Comparison of ENCODE assay signal across 23 cellular contexts in genomic region chr19:35913589-35913988, GRCh38. TPM values are rescaled to one million over a fixed set of nuclear protein-coding genes. Genes with fewer than 3 reads are reported as not detected.
DNase-seq lines count a peak whose midpoint lies in the region; ATAC-seq and TF ChIP-seq lines count a peak whose summit lies in the region.
"Had no signal": no experiment of that assay in that cellular context is flagged by ENCODE, and none has a peak within 500 bp of the region (broad histone marks: within the 10 kb centered on the region; RNA-seq: fewer than 3 reads in every experiment).

No MANE protein-coding gene starts in this region.

- no peaks in the 10 kb centered on the region for H3K9me3 Mint-ChIP-seq in stimulated activated naive CD8-positive, alpha-beta T cell treated with anti-CD3 and anti-CD28 coated beads, Interleukin-15, amount 100 ng/mL, for 72 hours
- no peaks in the 10 kb centered on the region for H3K9me3 Mint-ChIP-seq in chondrocyte (ENCODE audit: low read depth)
- H3K9me3 Mint-ChIP-seq: CD8-positive, alpha-beta memory T cell had no signal

- H2AFZ ChIP-seq in IMR-90 (replicated peaks; ENCODE audit: low read length, poor library complexity) = no peak overlapping the region

- no peaks in the 10 kb centered on the region for H3K27me3 Mint-ChIP-seq in stimulated activated naive CD8-positive, alpha-beta T cell treated with anti-CD3 and anti-CD28 coated beads, Interleukin-15, amount 100 ng/mL, for 72 hours
- H3K27me3 Mint-ChIP-seq in chondrocyte (ENCODE audit: low read depth) = peaks cover 6% of the 10 kb centered on the region
- H3K27me3 Mint-ChIP-seq: CD8-positive, alpha-beta memory T cell had no signal

- no peaks in the 10 kb centered on the region for H3K27me3 ChIP-seq in IMR-90 (ENCODE audit: control insufficient read depth, insufficient read depth, low read length)
- no peaks in the 10 kb centered on the region for H3K27me3 ChIP-seq in left lung
- H3K27me3 ChIP-seq: esophagus muscularis mucosa had no signal

- no peak overlapping the region for H4K5ac ChIP-seq in IMR-90 (ENCODE audit: low read depth, low read length)

- H4K8ac ChIP-seq in IMR-90 (ENCODE audit: low read depth in 2 of 2, low read length in 2 of 2) = no peak overlapping the region; a peak in 1 of 4 replicates

- no peak overlapping the region for H2AK5ac ChIP-seq in IMR-90 (ENCODE audit: low read depth, low read length)

- peak overlapping the region; percentile 94; the same call in 1 of the 2 replicates for H3K14ac ChIP-seq in IMR-90 (replicated peaks; ENCODE audit: low read depth, low read length)

- POLR2A ChIA-PET in IMR-90 (lab: Charles Lee; ENCODE audit: unreplicated experiment) = no interaction called here

- H3K4me1 Mint-ChIP-seq in stimulated activated naive CD8-positive, alpha-beta T cell treated with anti-CD3 and anti-CD28 coated beads, Interleukin-15, amount 100 ng/mL, for 72 hours = peaks cover 46% of the 10 kb centered on the region
- peaks cover 6% of the 10 kb centered on the region for H3K4me1 Mint-ChIP-seq in chondrocyte (ENCODE audit: low read depth)

- H3K23ac ChIP-seq in IMR-90 (ENCODE audit: low read depth, low read length) = 0 out of 2 replicates have a peak overlapping the region, but pooled peaks have one; percentile 68

- no peak overlapping the region for H2AK9ac ChIP-seq in IMR-90 (replicated peaks; ENCODE audit: low read depth, low read length, poor library complexity)

- peak overlapping the region; percentile 79; the same call in 1 of the 2 replicates for H2BK120ac ChIP-seq in IMR-90 (ENCODE audit: low read depth, low read length)

- H3K27ac ChIP-seq in IMR-90 (ENCODE audit: insufficient read depth, low read length) (peak overlapping the region; percentile 44; the same call in 1 of the 2 replicates), left lung (peak overlapping the region in 1 of 2 donors; percentile 78)
- H3K27ac ChIP-seq: esophagus muscularis mucosa, WERI-Rb-1 had no signal

- dilution Hi-C loops in IMR-90 (cut with HindIII; ENCODE audit: low sequenced_read_pairs, unreplicated experiment) = no loop called here

- H3K56ac ChIP-seq in IMR-90 (ENCODE audit: extremely low read depth, insufficient read depth, low read length) = no peak overlapping the region

- TF ChIP-seq CTCF in IMR-90 (conservative IDR thresholded peaks at IDR 0.05; ENCODE audit: low read depth, low read length) = no peak
- TF ChIP-seq CTCF in chondrocyte (IDR thresholded peaks at IDR 0.05) = no peak
- TF ChIP-seq CTCF in left lung (IDR thresholded peaks at IDR 0.05) = no peak

- H3K4me1 ChIP-seq in IMR-90 (ENCODE audit: control insufficient read depth, insufficient read depth, low read length) = 0 out of 2 replicates have a peak, but pooled peaks cover 3% of the 10 kb centered on the region
- peaks cover 0 to 66% of the 10 kb centered on the region in 2 donors for H3K4me1 ChIP-seq in left lung

- H4K20me1 ChIP-seq in IMR-90 (ENCODE audit: insufficient read depth, low read length) = no peaks in the 10 kb centered on the region

- H3K36me3 ChIP-seq in IMR-90 (ENCODE audit: control insufficient read depth, insufficient read depth, low read length) = no peaks in the 10 kb centered on the region
- no peaks in the 10 kb centered on the region for H3K36me3 ChIP-seq in left lung
- H3K36me3 ChIP-seq: esophagus muscularis mucosa, WERI-Rb-1 had no signal

- no peak overlapping the region for H3K18ac ChIP-seq in IMR-90 (ENCODE audit: low read depth, low read length)

- peak overlapping the region in 1 of 2 donors; percentile 54 for H3K27ac Mint-ChIP-seq in stimulated activated naive CD8-positive, alpha-beta T cell treated with anti-CD3 and anti-CD28 coated beads, Interleukin-15, amount 100 ng/mL, for 72 hours
- H3K27ac Mint-ChIP-seq in chondrocyte (ENCODE audit: unreplicated experiment) = peak overlapping the region; percentile 70

- H3K9me3 ChIP-seq in IMR-90 (ENCODE audit: control insufficient read depth, insufficient read depth, low read length) (no peaks in the 10 kb centered on the region), left lung (no peaks in the 10 kb centered on the region)
- H3K9me3 ChIP-seq: esophagus muscularis mucosa, mucosa of descending colon had no signal

- no peak overlapping the region for H2BK20ac ChIP-seq in IMR-90 (ENCODE audit: low read depth, low read length)

- peak overlapping the region; percentile 46; the same call in 1 of the 2 replicates for H3K9ac ChIP-seq in IMR-90 (ENCODE audit: low read depth, low read length)

- peak overlapping the region; percentile 49; the same call in 1 of the 2 replicates for H3K4me2 ChIP-seq in IMR-90 (ENCODE audit: low read depth, low read length)

- H4K91ac ChIP-seq in IMR-90 (ENCODE audit: insufficient read depth, low read depth, low read length) = 0 out of 2 replicates have a peak overlapping the region, but pooled peaks have one; percentile 11

- ATAC-seq in stimulated activated naive CD8-positive, alpha-beta T cell treated with anti-CD3 and anti-CD28 coated beads, Interleukin-15, Interleukin-2, amounts not matched to agents 100 U/mL and 50 U/mL, for 24 hours = peak; percentile 47
- no peak for ATAC-seq in stimulated activated naive CD8-positive, alpha-beta T cell treated with anti-CD3 and anti-CD28 coated beads, Interleukin-15, amount 100 ng/mL, for 72 hours
- peak; percentile 86 for ATAC-seq in IMR-90 (ENCODE audit: low read depth)
- no peak for ATAC-seq in left lung
- no peak for ATAC-seq in HG03354 (IDR thresholded peaks at IDR 0.05; ENCODE audit: poor library complexity, severe bottlenecking, unreplicated experiment)
- ATAC-seq in GM18520 (IDR thresholded peaks at IDR 0.05; ENCODE audit: unreplicated experiment) = no peak
- ATAC-seq: left lobe of liver, mucosa of descending colon had no signal

- H2BK15ac ChIP-seq in IMR-90 (ENCODE audit: low read depth, low read length) = peak overlapping the region; percentile 3; the same call in 1 of the 3 replicates

- no peak overlapping the region for H3K4me3 ChIP-seq in IMR-90 (ENCODE audit: insufficient read depth, low read depth, low read length)
- H3K4me3 ChIP-seq in left lung = no peak overlapping the region
- H3K4me3 ChIP-seq: esophagus muscularis mucosa, mucosa of descending colon had no signal

- WGBS in IMR-90 (ENCODE audit: extremely low coverage in 2 of 2, insufficient read length in 1 of 2), 2 experiments = 0% methylated on average over 2 of the region's 7 CpGs; no CpG with 5 or more reads in 1 of the 2 experiments

- TF ChIP-seq POLR2A in IMR-90 (IDR thresholded peaks at IDR 0.05; ENCODE audit: low read depth, low read length) = no peak

- H3K4me3 Mint-ChIP-seq in stimulated activated naive CD8-positive, alpha-beta T cell treated with anti-CD3 and anti-CD28 coated beads, Interleukin-15, amount 100 ng/mL, for 72 hours = peak overlapping the region in 1 of 2 donors; percentile 10
- no peak overlapping the region for H3K4me3 Mint-ChIP-seq in chondrocyte (ENCODE audit: unreplicated experiment)
- H3K4me3 Mint-ChIP-seq: CD8-positive, alpha-beta memory T cell had no signal

- no TSS peak for BruUV-seq in IMR-90 (replicated peaks; lab: Mats Ljungman, UMichigan)

- peak overlapping the region; percentile 83 for H2BK5ac ChIP-seq in IMR-90 (ENCODE audit: low read depth, low read length, poor library complexity, severe bottlenecking)

- in situ Hi-C loops in IMR-90 (cut with MboI; ENCODE audit: low sequenced_read_pairs) = no loop called here

- no peak for DNase-seq in stimulated activated naive CD8-positive, alpha-beta T cell treated with anti-CD3 and anti-CD28 coated beads, Interleukin-15, Interleukin-2, amounts not matched to agents 100 U/mL and 50 U/mL, for 24 hours
- no peak for DNase-seq in stimulated activated naive CD8-positive, alpha-beta T cell treated with anti-CD3 and anti-CD28 coated beads, Interleukin-15, amount 100 ng/mL, for 72 hours
- DNase-seq in IMR-90 (peak; percentile 80), chondrocyte (ENCODE audit: low spot score) (no peak), left lung (no peak), OCI-M2 (lab: John Stamatoyannopoulos, UW; ENCODE audit: unreplicated experiment) (no peak)
- DNase-seq: activated CD8-positive, alpha-beta memory T cell treated with anti-CD3 and anti-CD28 coated beads for 24 hours; caudate nucleus; CD8-positive, alpha-beta memory T cell; DND-41; effector CD4-positive, alpha-beta T cell; mucosa of descending colon; NCI-H1694; NCI-H446; SHP77; T-helper 1 cell; WERI-Rb-1 had no signal

- no peaks in the 10 kb centered on the region for H3K36me3 Mint-ChIP-seq in chondrocyte (ENCODE audit: low read depth)
- H3K36me3 Mint-ChIP-seq: CD8-positive, alpha-beta memory T cell had no signal

- no peak for TF ChIP-seq RAD21 in IMR-90 (IDR thresholded peaks at IDR 0.05; ENCODE audit: low read length)

- CTCF ChIA-PET in IMR-90 (lab: Yijun Ruan, JAX) = interaction anchor here (0.5 kb wide), 1 partner anchor 221 kb away, joined by 3 read pairs; no protein-coding TSS in a partner anchor

- intact Hi-C loops in IMR-90 (cut with micrococcal nuclease) (no loop called here), left lung (cut with DNase I) (no loop called here)

- no peaks in the 10 kb centered on the region; the same call in 1 of the 2 replicates for H3K9me1 ChIP-seq in IMR-90 (ENCODE audit: insufficient read depth, low read length)

- H3K4ac ChIP-seq in IMR-90 (ENCODE audit: low read depth, low read length) = peak overlapping the region; percentile 69; the same call in 1 of the 2 replicates

- H3K79me1 ChIP-seq in IMR-90 (ENCODE audit: low read depth in 1 of 2, low read length in 2 of 2) = no peaks in the 10 kb centered on the region; a peak in 1 of 4 replicates

RNA-seq across cellular contexts. Expression of gene TYROBP, which starts 5.5 kb away (rescaled TPM):
- not detected in 2 replicates for total RNA-seq in IMR-90 (2012; rRNA removed)
- polyA plus RNA-seq in IMR-90 (2012; rRNA removed) = not detected in 2 replicates
- 0.14 and 0.38 TPM in 2 replicates for polyA plus RNA-seq in IMR-90 (2012; cell fraction: cytosol; rRNA removed)
- not detected in 2 replicates for polyA plus RNA-seq in IMR-90 (2012; cell fraction: nucleus; rRNA removed; ENCODE audit: low replicate concordance)
- not detected in 3 replicates for total RNA-seq in chondrocyte
- total RNA-seq in left lung = 100 to 1,000 TPM; 205 to 407 TPM
- total RNA-seq: glomerular endothelial cell, renal cortical epithelial cell had no signal

RNA-seq across cellular contexts. Expression of gene HCST, which starts 11.3 kb away (rescaled TPM):
- total RNA-seq in IMR-90 (2012; rRNA removed) (not detected in 2 replicates), chondrocyte (0.50 to 1.0 TPM in 2 of 3 replicates, not detected in the other), left lung (10 to 100 TPM; 24.7 to 26.0 TPM)
- polyA plus RNA-seq in IMR-90 (2012; rRNA removed) = 0.93 and 1.5 TPM in 2 replicates
- polyA plus RNA-seq in IMR-90 (2012; cell fraction: cytosol; rRNA removed) = 1.4 TPM in 1 of 2 replicates, not detected in the other
- 0.31 and 2.1 TPM in 2 replicates for polyA plus RNA-seq in IMR-90 (2012; cell fraction: nucleus; rRNA removed; ENCODE audit: low replicate concordance)
- total RNA-seq: glomerular endothelial cell, renal cortical epithelial cell had no signal

RNA-seq across cellular contexts. Expression of gene NFKBID, which starts 13.2 kb away (rescaled TPM):
- total RNA-seq in IMR-90 (2012; rRNA removed) (1.1 and 1.4 TPM in 2 replicates), chondrocyte (4.4 to 5.0 TPM (median 4.4 TPM) in 3 replicates), left lung (10 to 100 TPM; 11.8 to 19.1 TPM)
- 12.3 and 13.3 TPM in 2 replicates for polyA plus RNA-seq in IMR-90 (2012; rRNA removed)
- 2.6 and 3.7 TPM in 2 replicates for polyA plus RNA-seq in IMR-90 (2012; cell fraction: cytosol; rRNA removed)
- 85.3 and 103 TPM in 2 replicates for polyA plus RNA-seq in IMR-90 (2012; cell fraction: nucleus; rRNA removed; ENCODE audit: low replicate concordance)

RNA-seq across cellular contexts. Expression of gene LRFN3, which starts 22.6 kb away (rescaled TPM):
- total RNA-seq in IMR-90 (2012; rRNA removed) (0.36 and 0.56 TPM in 2 replicates), chondrocyte (18.4 to 23.3 TPM (median 21.0 TPM) in 3 replicates), left lung (10 to 100 TPM; 12.2 to 14.8 TPM)
- 4.8 TPM in 2 replicates for polyA plus RNA-seq in IMR-90 (2012; rRNA removed)
- polyA plus RNA-seq in IMR-90 (2012; cell fraction: cytosol; rRNA removed) = 6.2 and 9.8 TPM in 2 replicates
- polyA plus RNA-seq in IMR-90 (2012; cell fraction: nucleus; rRNA removed; ENCODE audit: low replicate concordance) = 2.0 and 6.4 TPM in 2 replicates

RNA-seq across cellular contexts. Expression of gene APLP1, which starts 45.2 kb away (rescaled TPM):
- total RNA-seq in IMR-90 (2012; rRNA removed) (4.7 and 6.7 TPM in 2 replicates), chondrocyte (31.7 to 76.4 TPM (median 66.8 TPM) in 3 replicates), left lung (1 to 10 TPM; 3.0 to 8.6 TPM)
- polyA plus RNA-seq in IMR-90 (2012; rRNA removed) = 41.0 and 44.3 TPM in 2 replicates
- 33.4 and 44.7 TPM in 2 replicates for polyA plus RNA-seq in IMR-90 (2012; cell fraction: cytosol; rRNA removed)
- 16.6 and 37.3 TPM in 2 replicates for polyA plus RNA-seq in IMR-90 (2012; cell fraction: nucleus; rRNA removed; ENCODE audit: low replicate concordance)
- polyA plus RNA-seq: CD8-positive, alpha-beta memory T cell had no signal

Comparison
In these comparisons a context has a peak if more than half of its experiments do, and no peak if none do; other contexts are left out.
1. ATAC-seq: peak in stimulated activated naive CD8-positive, alpha-beta T cell treated with anti-CD3 and anti-CD28 coated beads, Interleukin-15, Interleukin-2, amounts not matched to agents 100 U/mL and 50 U/mL, for 24 hours (single experiment) and IMR-90 (single experiment); none in stimulated activated naive CD8-positive, alpha-beta T cell treated with anti-CD3 and anti-CD28 coated beads, Interleukin-15, amount 100 ng/mL, for 72 hours (single experiment), left lung (single experiment), HG03354 (single experiment) and GM18520 (single experiment).
2. RNA of gene TYROBP, which starts 5.5 kb away (total RNA-seq): 205 to 407 TPM in left lung; not detected in IMR-90 and not detected in chondrocyte; every median in the first group is over 100 times any median in the second.
3. RNA of gene HCST, which starts 11.3 kb away (total RNA-seq): 24.7 to 26.0 TPM in left lung; 0.50 to 1.0 TPM in chondrocyte and not detected in IMR-90; every median in the first group is over 10 times any median in the second.